22 cellular contexts compared by ENCODE assay signal in the genomic region with DNA sequence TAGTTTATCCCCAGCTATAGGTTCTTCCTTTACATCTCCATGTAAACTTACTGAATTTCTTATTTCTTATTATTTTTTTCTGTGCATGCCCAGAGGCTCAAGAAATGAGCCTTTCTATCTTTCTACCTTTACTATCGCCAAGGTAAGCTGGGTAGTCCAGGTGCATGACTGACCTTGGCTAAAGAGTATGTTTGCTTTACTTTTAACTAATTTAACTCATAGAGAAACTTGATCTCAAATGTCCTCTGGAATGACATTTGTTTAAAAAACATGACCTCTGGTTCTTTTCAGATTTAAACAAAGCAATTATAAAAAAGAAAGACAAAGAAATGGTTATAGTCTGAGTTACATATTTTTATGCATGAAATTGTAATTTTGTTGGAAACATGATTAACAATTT. TPM values are rescaled to one million over a fixed set of nuclear protein-coding genes. Genes with fewer than 3 reads are reported as not detected.
"Had no signal": no experiment of that assay in that cellular context is flagged by ENCODE, and none has a peak within 500 bp of the region (broad histone marks: within the 10 kb centered on the region; RNA-seq: fewer than 3 reads in every experiment).

No MANE protein-coding gene starts in this region.

- H3K36me3 ChIP-seq: tibial artery, upper lobe of left lung, uterus had no signal

- H3K4me1 ChIP-seq: parathyroid adenoma, psoas muscle, tibial artery, upper lobe of left lung, uterus had no signal

- H3K9ac ChIP-seq: parathyroid adenoma had no signal

- H2AFZ ChIP-seq: parathyroid adenoma had no signal

- H3K27ac ChIP-seq: coronary artery, parathyroid adenoma, psoas muscle, tibial artery, upper lobe of left lung, uterus had no signal

- H3K4me3 ChIP-seq: coronary artery, lung, psoas muscle, tibial artery, upper lobe of left lung, uterus had no signal

- DNase-seq: central memory CD4-positive, alpha-beta T cell; effector CD4-positive, alpha-beta T cell; mesendoderm; naive B cell; occipital lobe; psoas muscle; retina; stimulated activated CD4-positive, alpha-beta T cell treated with anti-CD3 and anti-CD28 coated beads, Interleukin-4, amount 100 ng/mL, for 1 hour; stimulated activated CD8-positive, alpha-beta memory T cell treated with anti-CD3 and anti-CD28 coated beads, Interleukin-4, amount 100 ng/mL, for 48 hours; stimulated activated naive CD8-positive, alpha-beta T cell treated with anti-CD3 and anti-CD28 coated beads, Interleukin-15, Interleukin-2, amounts not matched to agents 100 U/mL and 50 U/mL, for 24 hours; tibial artery; upper lobe of left lung; uterus had no signal

- H3K27me3 ChIP-seq: tibial artery, upper lobe of left lung, uterus had no signal

- ATAC-seq: psoas muscle; stimulated activated effector memory CD8-positive, alpha-beta T cell treated with anti-CD3 and anti-CD28 coated beads, Interleukin-12 subunit alpha, Interleukin-12 subunit beta, amount 100 ng/mL, for 72 hours; stimulated activated naive CD8-positive, alpha-beta T cell treated with anti-CD3 and anti-CD28 coated beads, Interleukin-15, Interleukin-2, amounts not matched to agents 100 U/mL and 50 U/mL, for 24 hours had no signal

- H3K9me3 ChIP-seq: psoas muscle, tibial artery, upper lobe of left lung, uterus had no signal

RNA-seq across cellular contexts. Expression of gene C6, which starts 0.4 kb away (rescaled TPM):
- total RNA-seq: chondrocyte, dermis microvascular lymphatic vessel endothelial cell, fibroblast of lung, kidney epithelial cell, occipital lobe, temporal lobe had no signal
